Comparison of ENCODE assay signal across 10 cellular contexts in genomic region chr5:150503977-150504620, GRCh38. TPM values are rescaled to one million over a fixed set of nuclear protein-coding genes. Genes with fewer than 3 reads are reported as not detected.
DNase-seq lines count a peak whose midpoint lies in the region; ATAC-seq, FAIRE-seq and TF ChIP-seq lines count a peak whose summit lies in the region.
"Had no signal": no experiment of that assay in that cellular context is flagged by ENCODE, and none has a peak within 500 bp of the region (broad histone marks: within the 10 kb centered on the region; RNA-seq: fewer than 3 reads in every experiment).

No MANE protein-coding gene starts in this region.

- no peak overlapping the region for H3K4me2 ChIP-seq in HepG2 (ENCODE audit: low read depth, low read length)

- H4K20me1 ChIP-seq in HepG2 (ENCODE audit: insufficient read depth, low read length): peaks cover 48% of the 10 kb centered on the region

- intact Hi-C loops in HepG2 (cut with micrococcal nuclease; ENCODE audit: unreplicated experiment): loop anchor here (5.0 kb wide), 1 partner anchor 38 kb away; no protein-coding TSS in a partner anchor

- H2AFZ ChIP-seq in HepG2 (ENCODE audit: low read length): no peak overlapping the region

- no TSS peak for BruUV-seq in HepG2 (replicated peaks; lab: Mats Ljungman, UMichigan)

- in situ Hi-C loops in HepG2 (cut with HindIII; ENCODE audit: extremely low pct_ligation_motif_present, low pct_unique_long_range_greater_than_20kb): no loop called here

- WGBS in HepG2 (ENCODE audit: low lambda C conversion rate): 38% methylated on average over 9 of the region's 9 CpGs
- WGBS in suprapubic skin: 29% methylated on average over 7 of the region's 9 CpGs

- peak overlapping the region; percentile 91 for H3K27ac ChIP-seq in caudate nucleus (ENCODE audit: low read depth, low read length)
- H3K27ac ChIP-seq in HepG2 (ENCODE audit: extremely low read length, insufficient read depth, low read length): peak overlapping the region; percentile 12
- H3K27ac ChIP-seq in suprapubic skin: peak overlapping the region; percentile 82
- H3K27ac ChIP-seq: VCaP had no signal

- peaks cover 2 to 15% of the 10 kb centered on the region in 2 experiments; a peak in 3 of 5 replicates for H3K36me3 ChIP-seq in HepG2 (replicated peaks in 1 of 2; ENCODE audit: control insufficient read depth in 1 of 2, insufficient read depth in 2 of 2, low read length in 2 of 2)
- H3K36me3 ChIP-seq in suprapubic skin: no peaks in the 10 kb centered on the region

- no peaks in the 10 kb centered on the region for H3K27me3 ChIP-seq in HepG2 (ENCODE audit: control insufficient read depth in 1 of 2, insufficient read depth in 2 of 2, low read length in 2 of 2)
- H3K27me3 ChIP-seq in suprapubic skin: no peaks in the 10 kb centered on the region

- peak; percentile 73 for FAIRE-seq in HepG2 (lab: Jason Lieb, UNC)

- POLR2A ChIA-PET in HepG2 (lab: Yijun Ruan, JAX): interaction anchor here (1.1 to 2.0 kb wide), 4 partner anchors 14 to 254 kb away, joined by 3 to 11 read pairs (median 4); no protein-coding TSS in a partner anchor

- peaks cover 92% of the 10 kb centered on the region for H3K79me2 ChIP-seq in HepG2 (ENCODE audit: insufficient read depth, low read length)

- no peak overlapping the region for H3K9ac ChIP-seq in HepG2 (ENCODE audit: insufficient read depth, low read depth, low read length)

- no peak for TF ChIP-seq EP300 in HepG2 (IDR thresholded peaks at IDR 0.05; ENCODE audit: low read depth in 2 of 2, low read length in 2 of 2)
- TF ChIP-seq EP300 in HepG2 (CRISPR knock-in tag; IDR thresholded peaks at IDR 0.05; ENCODE audit: borderline replicate concordance): no peak
- TF ChIP-seq EP300 in suprapubic skin (IDR thresholded peaks at IDR 0.05): no peak

- H3K9me3 ChIP-seq in HepG2 (ENCODE audit: low read length) (no peaks in the 10 kb centered on the region), suprapubic skin (no peaks in the 10 kb centered on the region)

- CTCF ChIA-PET in HepG2 (lab: Yijun Ruan, JAX; ENCODE audit: low intra/inter-chr PET ratio, low total read pairs): interaction anchor here (1.0 kb wide), 1 partner anchor 41 kb away, joined by 4 read pairs; no protein-coding TSS in a partner anchor

- TF ChIP-seq RAD21 in HepG2 (CRISPR knock-in tag; IDR thresholded peaks at IDR 0.05): no peak

- no peak for TF ChIP-seq CTCF in HepG2 (CRISPR knock-in tag; IDR thresholded peaks at IDR 0.05)
- no peak for TF ChIP-seq CTCF in suprapubic skin (IDR thresholded peaks at IDR 0.05)

- DNase-seq in NCI-H2029 treated with DMSO at 0.1 percent for 48 hours (lab: John Stamatoyannopoulos, UW): peak; percentile 90
- peak in 45 of 61 donors; percentile 32 to 90 (median 64) for DNase-seq in caudate nucleus (lab: John Stamatoyannopoulos, UW)
- DNase-seq in HepG2 (ENCODE audit: low spot score): peak; percentile 67
- no peak for DNase-seq in suprapubic skin (ENCODE audit: low spot score in 2 of 2)
- DNase-seq in GF-D8 (lab: John Stamatoyannopoulos, UW): no peak
- no peak for DNase-seq in stimulated activated naive CD8-positive, alpha-beta T cell treated with anti-CD3 and anti-CD28 coated beads, Interleukin-15, Interleukin-2, amounts not matched to agents 100 U/mL and 50 U/mL, for 24 hours
- no peak for DNase-seq in SKM-1 (lab: John Stamatoyannopoulos, UW; ENCODE audit: unreplicated experiment)
- DNase-seq: NCI-H1048 had no signal

- H3K4me1 ChIP-seq in HepG2 (ENCODE audit: insufficient read depth, low read length) (peaks cover 99% of the 10 kb centered on the region), suprapubic skin (peaks cover 100% of the 10 kb centered on the region)

- ATAC-seq in HepG2: peak; percentile 42
- ATAC-seq in stimulated activated naive CD8-positive, alpha-beta T cell treated with anti-CD3 and anti-CD28 coated beads, Interleukin-15, Interleukin-2, amounts not matched to agents 100 U/mL and 50 U/mL, for 24 hours: no peak
- no peak for ATAC-seq in GM18505 (IDR thresholded peaks at IDR 0.05; ENCODE audit: unreplicated experiment)

- no peak overlapping the region for H3K4me3 ChIP-seq in HepG2 (replicated peaks in 1 of 3; ENCODE audit: insufficient read depth in 1 of 3, low read depth in 2 of 3, low read length in 3 of 3)
- H3K4me3 ChIP-seq in suprapubic skin: no peak overlapping the region

- no peak for TF ChIP-seq POLR2A in HepG2 (IDR thresholded peaks at IDR 0.05; ENCODE audit: insufficient read depth in 1 of 2, low read depth in 2 of 2, low read length in 2 of 2)
- no peak for TF ChIP-seq POLR2A in suprapubic skin (IDR thresholded peaks at IDR 0.05)
- no peak for TF ChIP-seq POLR2A in GM18505 (IDR thresholded peaks at IDR 0.05; ENCODE audit: borderline replicate concordance, extremely low read depth, insufficient read depth, insufficient read length)

RNA-seq across cellular contexts. Expression of gene NDST1, which starts 3.8 kb away (rescaled TPM):
- total RNA-seq in HepG2 (2016; rRNA removed; fragmentation: Illumina TruSeq; extraction: Trizol) (22.1 and 26.2 TPM in 2 replicates), suprapubic skin (100 to 1,000 TPM in 3 of 4 donors, 10 to 100 TPM in 1; 94.6 to 157 (median 134) TPM)
- total RNA-seq in HepG2 (2016; cell fraction: cytosol; rRNA removed; fragmentation: Illumina TruSeq; extraction: Trizol; ENCODE audit: low read depth): 6.5 and 8.8 TPM in 2 replicates
- total RNA-seq in HepG2 (2016; cell fraction: insoluble cytoplasmic fraction; rRNA removed; fragmentation: Illumina TruSeq; extraction: Trizol): 19.6 and 25.2 TPM in 2 replicates
- 16.4 and 18.4 TPM in 2 replicates for total RNA-seq in HepG2 (2016; cell fraction: membrane; rRNA removed; fragmentation: Illumina TruSeq; extraction: Trizol)
- total RNA-seq in HepG2 (2016; cell fraction: nucleus; rRNA removed; fragmentation: Illumina TruSeq; extraction: Trizol): 25.2 and 29.3 TPM in 2 replicates
- polyA plus RNA-seq in HepG2 (2011; rRNA removed): 23.8 and 35.0 TPM in 2 replicates
- 18.9 and 20.3 TPM in 2 replicates for polyA plus RNA-seq in HepG2 (2011; cell fraction: cytosol; rRNA removed)
- polyA plus RNA-seq in HepG2 (2011; cell fraction: nucleus; rRNA removed): 67.6 and 71.1 TPM in 2 replicates
- 36.0 and 40.8 TPM in 2 replicates for polyA plus RNA-seq in HepG2 (2012)
- 2.7 and 3.1 TPM in 2 replicates for polyA plus RNA-seq in HepG2 (2016; cell fraction: cytosol; fragmentation: Illumina TruSeq; extraction: Trizol; ENCODE audit: low read depth)
- polyA plus RNA-seq in HepG2 (2016; cell fraction: insoluble cytoplasmic fraction; fragmentation: Illumina TruSeq; extraction: Trizol; ENCODE audit: low read depth): 15.4 and 18.3 TPM in 2 replicates
- polyA plus RNA-seq in HepG2 (2016; cell fraction: membrane; fragmentation: Illumina TruSeq; extraction: Trizol; ENCODE audit: low read depth): 7.8 TPM in 2 replicates
- 29.1 and 30.9 TPM in 2 replicates for polyA plus RNA-seq in HepG2 (2016; cell fraction: nucleus; fragmentation: Illumina TruSeq; extraction: Trizol; ENCODE audit: insufficient read depth, low read depth)
- 12.5 and 73.9 TPM in 2 replicates for polyA minus RNA-seq in HepG2 (2011; rRNA and poly(A)+ RNA removed; ENCODE audit: low replicate concordance)
- polyA minus RNA-seq in HepG2 (2011; cell fraction: cytosol; rRNA and poly(A)+ RNA removed): 20.8 and 29.5 TPM in 2 replicates
- 55.1 and 55.2 TPM in 2 replicates for polyA minus RNA-seq in HepG2 (2011; cell fraction: nucleus; rRNA and poly(A)+ RNA removed)

RNA-seq across cellular contexts. Expression of gene RPS14, which starts 54.6 kb away (rescaled TPM):
- total RNA-seq in HepG2 (2016; rRNA removed; fragmentation: Illumina TruSeq; extraction: Trizol) (2,116 and 2,466 TPM in 2 replicates), suprapubic skin (1,000 to 10,000 TPM; 1,684 to 3,537 (median 3,314) TPM)
- 3,305 and 3,520 TPM in 2 replicates for total RNA-seq in HepG2 (2016; cell fraction: cytosol; rRNA removed; fragmentation: Illumina TruSeq; extraction: Trizol; ENCODE audit: low read depth)
- total RNA-seq in HepG2 (2016; cell fraction: insoluble cytoplasmic fraction; rRNA removed; fragmentation: Illumina TruSeq; extraction: Trizol): 2,149 and 2,588 TPM in 2 replicates
- 4,929 and 5,069 TPM in 2 replicates for total RNA-seq in HepG2 (2016; cell fraction: membrane; rRNA removed; fragmentation: Illumina TruSeq; extraction: Trizol)
- total RNA-seq in HepG2 (2016; cell fraction: nucleus; rRNA removed; fragmentation: Illumina TruSeq; extraction: Trizol): 644 and 721 TPM in 2 replicates
- 3,058 and 3,295 TPM in 2 replicates for polyA plus RNA-seq in HepG2 (2011; rRNA removed)
- 6,315 and 8,239 TPM in 2 replicates for polyA plus RNA-seq in HepG2 (2011; cell fraction: cytosol; rRNA removed)
- 1,184 and 1,580 TPM in 2 replicates for polyA plus RNA-seq in HepG2 (2011; cell fraction: nucleus; rRNA removed)
- polyA plus RNA-seq in HepG2 (2012): 3,506 and 4,895 TPM in 2 replicates
- 3,347 and 3,785 TPM in 2 replicates for polyA plus RNA-seq in HepG2 (2016; cell fraction: cytosol; fragmentation: Illumina TruSeq; extraction: Trizol; ENCODE audit: low read depth)
- 2,246 and 2,277 TPM in 2 replicates for polyA plus RNA-seq in HepG2 (2016; cell fraction: insoluble cytoplasmic fraction; fragmentation: Illumina TruSeq; extraction: Trizol; ENCODE audit: low read depth)
- 4,452 and 4,569 TPM in 2 replicates for polyA plus RNA-seq in HepG2 (2016; cell fraction: membrane; fragmentation: Illumina TruSeq; extraction: Trizol; ENCODE audit: low read depth)
- polyA plus RNA-seq in HepG2 (2016; cell fraction: nucleus; fragmentation: Illumina TruSeq; extraction: Trizol; ENCODE audit: insufficient read depth, low read depth): 1,056 and 1,136 TPM in 2 replicates
- 795 and 1,496 TPM in 2 replicates for polyA minus RNA-seq in HepG2 (2011; rRNA and poly(A)+ RNA removed; ENCODE audit: low replicate concordance)
- 375 and 432 TPM in 2 replicates for polyA minus RNA-seq in HepG2 (2011; cell fraction: cytosol; rRNA and poly(A)+ RNA removed)
- polyA minus RNA-seq in HepG2 (2011; cell fraction: nucleus; rRNA and poly(A)+ RNA removed): 180 and 283 TPM in 2 replicates

Comparison
In these comparisons a context has a peak if more than half of its experiments do, and no peak if none do; other contexts are left out.
1. DNase-seq: peak in NCI-H2029 treated with DMSO at 0.1 percent for 48 hours (single experiment), caudate nucleus (45 of 61) and HepG2 (single experiment); none in suprapubic skin (0 of 2), GF-D8 (single experiment), stimulated activated naive CD8-positive, alpha-beta T cell treated with anti-CD3 and anti-CD28 coated beads, Interleukin-15, Interleukin-2, amounts not matched to agents 100 U/mL and 50 U/mL, for 24 hours (single experiment) and SKM-1 (single experiment).
2. H3K27ac ChIP-seq: peak in every context shown above with its lines; median percentile 91 in caudate nucleus; 82 in suprapubic skin; 12 in HepG2.